ENCODE assay signal across 29 cellular contexts in the genomic region with DNA sequence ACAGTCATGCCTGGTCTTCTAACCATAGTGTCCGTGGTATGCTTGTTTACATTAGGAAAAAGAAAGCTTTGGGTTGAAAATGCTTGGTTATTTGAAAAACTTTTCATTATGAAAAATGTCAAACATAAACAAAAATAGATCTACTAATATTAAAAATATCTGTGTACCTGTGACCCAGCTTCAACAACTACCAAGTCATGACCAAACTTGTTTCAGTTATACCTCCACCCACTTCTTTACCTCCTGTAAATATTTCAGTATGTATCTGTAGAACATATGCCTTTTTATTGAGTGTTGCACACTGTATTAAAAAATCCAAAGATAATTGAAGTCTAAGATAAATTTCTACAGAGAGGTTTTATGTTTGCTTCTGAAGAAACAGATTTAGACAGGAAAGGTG.
"Had no signal": no experiment of that assay in that cellular context is flagged by ENCODE, and none has a peak within 500 bp of the region (broad histone marks: within the 10 kb centered on the region; RNA-seq: fewer than 3 reads in every experiment).

No MANE protein-coding gene starts in this region.

- H3K9me3 ChIP-seq: ascending aorta, gastrocnemius medialis, heart left ventricle had no signal

- DNase-seq: activated CD4-positive, alpha-beta memory T cell treated with anti-CD3 and anti-CD28 coated beads, Interleukin-2, amount 10 ng/mL, durations not matched to agents 7 days and 5 days; activated CD4-positive, alpha-beta T cell treated with anti-CD3 and anti-CD28 coated beads for 1 hour; activated CD4-positive, alpha-beta T cell treated with anti-CD3 and anti-CD28 coated beads for 4 hours; activated CD4-positive, alpha-beta T cell treated with anti-CD3 and anti-CD28 coated beads, Interleukin-2, amount 10 ng/mL, durations not matched to agents 7 days and 5 days; activated CD4-positive, alpha-beta T cell treated with anti-CD3 and anti-CD28 coated beads, Interleukin-2, amount 50 U/mL, for 4 hours; activated CD8-positive, alpha-beta memory T cell treated with anti-CD3 and anti-CD28 coated beads, Interleukin-2, amount 50 U/mL, for 48 hours; activated gamma-delta T cell; activated naive CD4-positive, alpha-beta T cell; activated naive CD4-positive, alpha-beta T cell treated with anti-CD3 and anti-CD28 coated beads, Interleukin-2, amount 10 ng/mL, durations not matched to agents 7 days and 5 days; activated naive CD8-positive, alpha-beta T cell treated with anti-CD3 and anti-CD28 coated beads, Interleukin-2, amount 10 ng/mL, durations not matched to agents 7 days and 5 days; activated T-cell treated with anti-CD3 and anti-CD28 coated beads for 4 hours; activated T-cell treated with anti-CD3 and anti-CD28 coated beads, Interleukin-2, amount 50 U/mL, for 24 hours; activated T-cell treated with anti-CD3 and anti-CD28 coated beads, Interleukin-2, amount 50 U/mL, for 72 hours; caudate nucleus; cortex of kidney; dermis blood vessel endothelial cell; effector CD4-positive, alpha-beta T cell; effector memory CD8-positive, alpha-beta T cell; foreskin fibroblast; gastrocnemius medialis; glutamatergic neuron; heart left ventricle; T-helper 2 cell had no signal

- H3K4me1 ChIP-seq: ascending aorta, gastrocnemius medialis, heart left ventricle had no signal

- H3K4me3 ChIP-seq: ascending aorta, gastrocnemius medialis, heart left ventricle had no signal

- H3K27ac ChIP-seq: ascending aorta, gastrocnemius medialis, heart left ventricle, VCaP had no signal

- H3K27me3 ChIP-seq: ascending aorta, gastrocnemius medialis, heart left ventricle had no signal

- ATAC-seq: activated naive CD4-positive, alpha-beta T cell treated with anti-CD3 and anti-CD28 coated beads, Interleukin-2, amount 50 U/mL, for 72 hours; activated T-cell treated with anti-CD3 and anti-CD28 coated beads, Interleukin-2, amount 50 U/mL, for 72 hours; effector memory CD8-positive, alpha-beta T cell; esophagus mucosa; gastrocnemius medialis; heart left ventricle; WTC11 had no signal

- FAIRE-seq: colon had no signal

- H3K36me3 ChIP-seq: ascending aorta, gastrocnemius medialis, heart left ventricle had no signal
